19 cellular contexts compared by ENCODE assay signal in the genomic region with DNA sequence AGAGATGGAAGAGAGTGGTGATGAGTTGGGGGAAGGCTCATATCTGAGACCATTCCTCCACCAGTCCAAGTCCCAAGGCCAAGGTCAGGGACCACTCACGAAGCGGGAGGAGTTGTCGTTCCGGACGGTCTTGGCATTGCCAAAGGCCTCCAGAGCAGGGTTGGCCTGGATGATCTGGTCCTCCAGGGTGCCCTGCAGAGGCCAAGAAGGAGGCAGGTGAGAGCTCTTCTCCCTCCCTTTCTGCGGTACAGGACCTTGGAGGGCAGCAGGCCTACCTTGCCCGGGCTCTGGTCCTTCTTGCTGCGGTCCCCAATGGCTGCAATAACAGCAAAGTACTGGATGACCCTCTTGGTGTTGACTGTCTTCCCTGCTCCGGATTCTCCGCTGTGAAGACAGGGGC. TPM values are rescaled to one million over a fixed set of nuclear protein-coding genes. Genes with fewer than 3 reads are reported as not detected.
DNase-seq lines count a peak whose midpoint lies in the region; ATAC-seq and TF ChIP-seq lines count a peak whose summit lies in the region.
"Had no signal": no experiment of that assay in that cellular context is flagged by ENCODE, and none has a peak within 500 bp of the region (broad histone marks: within the 10 kb centered on the region; RNA-seq: fewer than 3 reads in every experiment).

No MANE protein-coding gene starts in this region.

- ATAC-seq in activated CD4-positive, CD25-positive, alpha-beta regulatory T cell treated with anti-CD3 and anti-CD28 coated beads, Interleukin-2, amount 50 U/mL, for 24 hours = no peak
- ATAC-seq in GM18909 (IDR thresholded peaks at IDR 0.05; ENCODE audit: poor library complexity, unreplicated experiment) = no peak
- ATAC-seq: GM12878, GM23338 had no signal

- H3K36me3 ChIP-seq in H7 (replicated peaks; ENCODE audit: control insufficient read depth, insufficient read depth, low read length) = no peaks in the 10 kb centered on the region

- DNase-seq in activated CD4-positive, CD25-positive, alpha-beta regulatory T cell treated with anti-CD3 and anti-CD28 coated beads, Interleukin-2, amount 50 U/mL, for 72 hours = peak; percentile 2
- DNase-seq in H7 = peak; percentile 15
- no peak for DNase-seq in dorsolateral prefrontal cortex
- peak; percentile 60 for DNase-seq in posterior vena cava (ENCODE audit: low spot score)
- DNase-seq in NCI-H128 (lab: John Stamatoyannopoulos, UW; ENCODE audit: unreplicated experiment) = no peak
- DNase-seq in Ammon's horn (ENCODE audit: low spot score) = no peak
- DNase-seq: CD8-positive, alpha-beta memory T cell; KBM-7; MV-4-11; NCI-H1436; NCI-H2029 treated with DMSO at 0.1 percent for 48 hours; NCI-H510A; NCI-H774 had no signal

- peak overlapping the region in 58 of 59 donors; percentile 35 to 94 (median 82) for H3K27ac ChIP-seq in dorsolateral prefrontal cortex
- H3K27ac ChIP-seq: 22Rv1, RWPE1 had no signal

- no peaks in the 10 kb centered on the region; the same call in 1 of the 2 replicates for H3K27me3 ChIP-seq in H7 (ENCODE audit: control insufficient read depth, insufficient read depth, low read length)
- H3K27me3 ChIP-seq in dorsolateral prefrontal cortex = no peaks in the 10 kb centered on the region

- TF ChIP-seq CTCF in dorsolateral prefrontal cortex (IDR thresholded peaks at IDR 0.05 in 54 of 56, conservative IDR thresholded peaks at IDR 0.05 in 2 of 56; ENCODE audit: low read depth in 1 of 56, partially characterized antibody in 56 of 56) = no peak

- intact Hi-C loops in dorsolateral prefrontal cortex (cut with DNase I) (no loop called here), posterior vena cava (cut with DNase I) (no loop called here)

- H3K4me3 ChIP-seq in H7 (ENCODE audit: insufficient read depth, low read depth, low read length) = no peak overlapping the region
- H3K4me3 ChIP-seq in dorsolateral prefrontal cortex = no peak overlapping the region
- H3K4me3 ChIP-seq: GM12878, GM23338 had no signal

RNA-seq across cellular contexts. Expression of a gene that starts 4.0 kb away (rescaled TPM):
- not detected in 2 replicates for total RNA-seq in H7 (2014; rRNA removed; shearing (Covaris generic))
- total RNA-seq in dorsolateral prefrontal cortex (1 to 10 TPM in 106 of 120 experiments, under 1 TPM in 14; 0.40 to 6.7 (median 1.9) TPM), posterior vena cava (not detected)
- total RNA-seq: CD8-positive, alpha-beta memory T cell; GM23338 had no signal

RNA-seq across cellular contexts. Expression of a gene that starts 23.4 kb away (rescaled TPM):
- total RNA-seq in H7 (2014; rRNA removed; shearing (Covaris generic)) = 0.03 TPM in 1 of 2 replicates, not detected in the other
- total RNA-seq in dorsolateral prefrontal cortex = under 1 TPM in 14 of 120 experiments, not detected in 106; 0.08 to 0.28 (median 0.11) TPM
- 1 to 10 TPM in 1 of 2 donors, not detected in 1; 1.3 TPM for total RNA-seq in posterior vena cava
- total RNA-seq: GM12878 had no signal

RNA-seq across cellular contexts. Expression of a gene that starts 38.0 kb away (rescaled TPM):
- 58.1 and 62.8 TPM in 2 replicates for total RNA-seq in H7 (2014; rRNA removed; shearing (Covaris generic))
- 10 to 100 TPM; 23.4 to 51.0 (median 37.9) TPM for total RNA-seq in dorsolateral prefrontal cortex
- 10 to 100 TPM; 27.8 to 28.4 TPM for total RNA-seq in posterior vena cava

RNA-seq across cellular contexts. Expression of a gene that starts 54.6 kb away (rescaled TPM):
- total RNA-seq in H7 (2014; rRNA removed; shearing (Covaris generic)) = 0.14 TPM in 1 of 2 replicates, not detected in the other
- total RNA-seq in dorsolateral prefrontal cortex = 100 to 1,000 TPM in 13 of 120 experiments, 10 to 100 TPM in 104, 1 to 10 TPM in 3; 8.5 to 244 (median 46.0) TPM
- total RNA-seq in posterior vena cava = under 1 TPM; 0.57 to 0.74 TPM
- total RNA-seq: CD8-positive, alpha-beta memory T cell; GM12878 had no signal

RNA-seq across cellular contexts. Expression of a gene that starts 58.9 kb away (rescaled TPM):
- total RNA-seq in H7 (2014; rRNA removed; shearing (Covaris generic)) = 0.31 TPM in 1 of 2 replicates, not detected in the other
- total RNA-seq in dorsolateral prefrontal cortex = under 1 TPM in 3 of 120 experiments, not detected in 117; 0.36 to 0.71 (median 0.44) TPM
- not detected for total RNA-seq in posterior vena cava
- total RNA-seq: CD8-positive, alpha-beta memory T cell; GM12878; GM23338 had no signal

Comparison
In these comparisons a context has a peak if more than half of its experiments do, and no peak if none do; other contexts are left out.
1. DNase-seq: peak in activated CD4-positive, CD25-positive, alpha-beta regulatory T cell treated with anti-CD3 and anti-CD28 coated beads, Interleukin-2, amount 50 U/mL, for 72 hours (single experiment), H7 (single experiment) and posterior vena cava (single experiment); none in dorsolateral prefrontal cortex (0 of 10), NCI-H128 (single experiment) and Ammon's horn (single experiment).